Comparison of ENCODE assay signal across 15 cellular contexts in genomic region chr15:44912974-44913448, GRCh38. TPM values are rescaled to one million over a fixed set of nuclear protein-coding genes. Genes with fewer than 3 reads are reported as not detected.
DNase-seq lines count a peak whose midpoint lies in the region; ATAC-seq, FAIRE-seq and TF ChIP-seq lines count a peak whose summit lies in the region.
"Not testable (repeated sequence)": the region's sequence is repeated elsewhere in the genome, so short reads cannot be mapped to it uniquely, and the experiment has no call there.
"Had no signal": no experiment of that assay in that cellular context is flagged by ENCODE, and none has a peak within 500 bp of the region (broad histone marks: within the 10 kb centered on the region; RNA-seq: fewer than 3 reads in every experiment).

No MANE protein-coding gene starts in this region.

- H3K27me3 ChIP-seq in BE2C; K562 (ENCODE audit: control insufficient read depth in 2 of 2, insufficient read depth in 2 of 2, low read length in 2 of 2); esophagus muscularis mucosa; pancreas: not testable (repeated sequence)

- TF ChIP-seq EP300 in K562 (IDR thresholded peaks at IDR 0.05; ENCODE audit: low read length); esophagus muscularis mucosa (IDR thresholded peaks at IDR 0.05): not testable (repeated sequence)

- in situ Hi-C loops in K562 (cut with MboI), result not testable (repeated sequence)

- H3K4me3 Mint-ChIP-seq in mesothelial cell of epicardium, result not testable (repeated sequence)

- H3K27me3 Mint-ChIP-seq in mesothelial cell of epicardium (ENCODE audit: low read depth), result not testable (repeated sequence)

- intact Hi-C loops in K562 (cut with micrococcal nuclease); esophagus muscularis mucosa (cut with DNase I); pancreas (cut with DNase I): not testable (repeated sequence)

- H3K36me3 ChIP-seq in BE2C; SK-N-MC (ENCODE audit: insufficient read depth, low read length); K562 (ENCODE audit: control insufficient read depth, insufficient read depth, low read length); esophagus muscularis mucosa; pancreas: not testable (repeated sequence)

- H2AFZ ChIP-seq in K562 (ENCODE audit: low read depth, low read length), result not testable (repeated sequence)

- H3K4me1 Mint-ChIP-seq in mesothelial cell of epicardium, result not testable (repeated sequence)

- FAIRE-seq in K562 (lab: Jason Lieb, UNC); pancreas (lab: Jason Lieb, UNC): not testable (repeated sequence)

- H3K4me3 ChIP-seq in BE2C (ENCODE audit: low read depth, low read length); SK-N-MC; K562; esophagus muscularis mucosa; pancreas: not testable (repeated sequence)

- CTCF ChIA-PET in K562 (lab: Yijun Ruan, JAX; ENCODE audit: low intra/inter-chr PET ratio), result not testable (repeated sequence)

- WGBS in K562 (ENCODE audit: insufficient coverage, low coverage, missing lambda C conversion rate), result 0% methylated on average over 3 of the region's 3 CpGs
- WGBS in esophagus muscularis mucosa, result 38% methylated on average over 3 of the region's 3 CpGs
- 17 to 18% methylated on average over 3 of the region's 3 CpGs for WGBS in pancreas, 2 donors

- H4K20me1 ChIP-seq in K562 (replicated peaks; ENCODE audit: control insufficient read depth, insufficient read depth, low read length), result not testable (repeated sequence)

- not testable (repeated sequence) for H3K9me3 ChIP-seq in BE2C; SK-N-MC (ENCODE audit: low read depth, low read length); K562 (replicated peaks; ENCODE audit: control insufficient read depth, insufficient read depth, low read depth, low read length); esophagus muscularis mucosa; pancreas

- peak overlapping the region; percentile 98 for H3K27ac ChIP-seq in SK-N-MC
- H3K27ac ChIP-seq in K562 (ENCODE audit: extremely low read depth, low read depth, low read length); esophagus muscularis mucosa (replicated peaks in 1 of 4); pancreas: not testable (repeated sequence)

- TF ChIP-seq RAD21 in K562 (CRISPR knock-in tag; conservative IDR thresholded peaks at IDR 0.05 in 1 of 2, IDR thresholded peaks at IDR 0.05 in 1 of 2), result not testable (repeated sequence)

- not testable (repeated sequence) for BruUV-seq in K562 (replicated peaks; lab: Mats Ljungman, UMichigan)

- not testable (repeated sequence) for H3K4me2 ChIP-seq in K562 (ENCODE audit: insufficient read depth, low read length)

- peaks cover 11% of the 10 kb centered on the region for H3K9me3 Mint-ChIP-seq in mesothelial cell of epicardium

- H3K79me2 ChIP-seq in K562 (ENCODE audit: control insufficient read depth, insufficient read depth, low read length), result not testable (repeated sequence)

- peak overlapping the region; percentile 93 for H3K27ac Mint-ChIP-seq in mesothelial cell of epicardium

- not testable (repeated sequence) for TF ChIP-seq CTCF in BE2C (IDR thresholded peaks at IDR 0.05; ENCODE audit: low read depth, low read length); K562 (IDR thresholded peaks at IDR 0.05 in 2 of 3, conservative IDR thresholded peaks at IDR 0.05 in 1 of 3; ENCODE audit: insufficient read depth in 2 of 3, low read depth in 1 of 3, low read length in 3 of 3); esophagus muscularis mucosa (IDR thresholded peaks at IDR 0.05); mesothelial cell of epicardium (IDR thresholded peaks at IDR 0.05; ENCODE audit: unreplicated experiment); pancreas (IDR thresholded peaks at IDR 0.05)

- H3K9me1 ChIP-seq in K562 (ENCODE audit: control insufficient read depth, insufficient read depth, low read length), result not testable (repeated sequence)

- not testable (repeated sequence) for H3K9ac ChIP-seq in SK-N-MC (ENCODE audit: insufficient read length); K562 (ENCODE audit: insufficient read depth in 1 of 2, low read depth in 2 of 2, low read length in 2 of 2)

- TF ChIP-seq POLR2A in K562 (conservative IDR thresholded peaks at IDR 0.05); esophagus muscularis mucosa (IDR thresholded peaks at IDR 0.05; ENCODE audit: low read depth): not testable (repeated sequence)

- peak; percentile 49 for DNase-seq in BE2C
- peak; percentile 55 for DNase-seq in HuH-7 (ENCODE audit: low spot score)
- not testable (repeated sequence) for DNase-seq in SK-N-MC (ENCODE audit: low read depth, low spot score); K562 (ENCODE audit: extremely low read depth in 1 of 4, low spot score in 3 of 4); left lobe of liver (ENCODE audit: low spot score); mesothelial cell of epicardium (ENCODE audit: low spot score in 2 of 2, unreplicated experiment in 2 of 2)
- DNase-seq in esophagus muscularis mucosa (ENCODE audit: extremely low spot score), result peak; percentile 50
- peak in 1 of 6 donors; percentile 21 for DNase-seq in pancreas

- not testable (repeated sequence) for H3K36me3 Mint-ChIP-seq in mesothelial cell of epicardium

- H3K4me1 ChIP-seq in BE2C; K562 (replicated peaks in 1 of 2; ENCODE audit: control insufficient read depth in 2 of 2, insufficient read depth in 2 of 2, low read length in 2 of 2); esophagus muscularis mucosa; pancreas: not testable (repeated sequence)

- POLR2A ChIA-PET in K562 (lab: Yijun Ruan, JAX), result not testable (repeated sequence)

- not testable (repeated sequence) for ATAC-seq in K562
- peak; percentile 27 for ATAC-seq in left lobe of liver
- ATAC-seq in pancreas, result peak; percentile 24 to 89 (median 70)

TF ChIP-seq in K562, 482 proteins besides CTCF, POLR2A, EP300 and RAD21:
- TF ChIP-seq FOXA3 (CRISPR knock-in tag; conservative IDR thresholded peaks at IDR 0.05 in 1 of 2, IDR thresholded peaks at IDR 0.05 in 1 of 2) (peak in 1 of 2 experiments; percentile 50; a peak in 1 of 4 replicates), FOXJ2 (tag; IDR thresholded peaks at IDR 0.05) (0 out of 2 replicates have a peak, but pooled peaks have one; percentile 41)
TF ChIP-seq in K562: peak in this region for 2; not testable (repeated sequence) for 480.

RNA-seq across cellular contexts. Expression of gene TERB2, which starts 43.5 kb away (rescaled TPM):
- not detected for polyA plus RNA-seq in BE2C (2012; ENCODE audit: insufficient read depth, insufficient read length, low read depth)
- total RNA-seq in K562 (2011; cell fraction: chromatin; rRNA removed; ENCODE audit: low replicate concordance), result not detected in 2 replicates
- total RNA-seq in K562 (2011; cell fraction: nucleolus; rRNA removed), result not detected in 2 replicates
- not detected in 2 replicates for total RNA-seq in K562 (2011; cell fraction: nucleoplasm; rRNA removed)
- not detected in 2 replicates for total RNA-seq in K562 (2014; rRNA removed)
- not detected in 2 replicates for total RNA-seq in K562 (2014; rRNA removed; fragmentation: Illumina TruSeq; extraction: Trizol)
- not detected in 2 replicates for total RNA-seq in K562 (2015; rRNA removed; fragmentation: Illumina TruSeq; extraction: Trizol)
- total RNA-seq in K562 (2021), result not detected in 2 replicates
- polyA plus RNA-seq in K562 (2011; rRNA removed), result not detected in 2 replicates
- polyA plus RNA-seq in K562 (2011; cell fraction: cytosol; rRNA removed), result not detected in 2 replicates
- polyA plus RNA-seq in K562 (2011; cell fraction: nucleus; rRNA removed), result not detected in 2 replicates
- not detected in 2 replicates for polyA plus RNA-seq in K562 (2012)
- not detected in 2 replicates for polyA plus RNA-seq in K562 (2014; fragmentation: Illumina TruSeq; extraction: Trizol)
- polyA plus RNA-seq in K562 (2014; fragmentation: Nextera tagmentation; extraction: Ambion mirVana), result not detected
- polyA plus RNA-seq in K562 (2014; rRNA removed), result not detected in 2 replicates
- not detected in 2 replicates for polyA minus RNA-seq in K562 (2011; rRNA and poly(A)+ RNA removed)
- polyA minus RNA-seq in K562 (2011; cell fraction: cytosol; rRNA and poly(A)+ RNA removed), result not detected in 2 replicates
- polyA minus RNA-seq in K562 (2011; cell fraction: nucleus; rRNA and poly(A)+ RNA removed), result not detected in 2 replicates
- total RNA-seq in esophagus muscularis mucosa, result not detected
- not detected for total RNA-seq in left lobe of liver
- not detected in 3 replicates for total RNA-seq in mesothelial cell of epicardium
- total RNA-seq in pancreas, result not detected
- polyA plus RNA-seq in pancreas, result not detected
- total RNA-seq: CD4-positive, CD25-positive, alpha-beta regulatory T cell; G401; H7; HT-29; IMR-90; Right ventricle myocardium superior; SK-MEL-5 had no signal
- polyA plus RNA-seq: CD4-positive, CD25-positive, alpha-beta regulatory T cell; IMR-90 had no signal
